In the genomic region with DNA sequence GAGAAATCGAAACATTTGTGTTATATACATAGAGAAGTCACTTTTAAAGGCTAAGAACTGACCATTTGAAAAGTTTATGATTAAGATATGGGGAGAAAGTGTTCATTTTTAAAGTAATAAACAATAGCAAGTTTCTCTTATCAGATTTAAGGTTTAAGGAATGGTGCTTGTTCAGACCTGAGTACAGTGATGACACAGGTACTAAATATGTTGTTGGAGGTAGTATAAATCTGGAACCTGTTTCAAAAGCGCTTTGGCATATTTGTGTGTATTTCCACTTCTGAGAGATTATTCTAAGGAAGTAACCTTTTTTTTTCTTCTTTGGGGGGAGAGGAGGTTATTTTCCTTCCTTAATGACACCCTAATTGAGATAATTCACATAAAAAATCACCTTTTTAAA, we compare ENCODE assay signal across 9 cellular contexts. TPM values are rescaled to one million over a fixed set of nuclear protein-coding genes. Genes with fewer than 3 reads are reported as not detected.
A peak's percentile ranks its signal among the peaks of the same experiment; 100 is the strongest.
DNase-seq lines count a peak whose midpoint lies in the region; ATAC-seq and TF ChIP-seq lines count a peak whose summit lies in the region.
"Had no signal": no experiment of that assay in that cellular context is flagged by ENCODE, and none has a peak within 500 bp of the region (broad histone marks: within the 10 kb centered on the region; RNA-seq: fewer than 3 reads in every experiment).

No MANE protein-coding gene starts in this region.

- DNase-seq in GM06990 (ENCODE audit: extremely low read depth, insufficient read length) (no peak), renal cortical epithelial cell (ENCODE audit: low read depth) (peak; percentile 43), hippocampal formation (lab: John Stamatoyannopoulos, UW) (no peak), GF-D8 (lab: John Stamatoyannopoulos, UW) (no peak)
- DNase-seq: amygdala, DMS153 had no signal

- H3K79me2 ChIP-seq in SU-DHL-6 (ENCODE audit: insufficient read depth, low read length) = peaks cover 96% of the 10 kb centered on the region

- H3K9ac ChIP-seq in SU-DHL-6 (ENCODE audit: low read length) = peak overlapping the region; percentile 26; the same call in 1 of the 2 replicates

- H3K9me2 ChIP-seq in SU-DHL-6 (replicated peaks; ENCODE audit: insufficient read depth, low read length) = no peaks in the 10 kb centered on the region

- H3K27ac ChIP-seq in SU-DHL-6 (ENCODE audit: low read depth, low read length) = peak overlapping the region; percentile 58; the same call in 1 of the 2 replicates

- peak overlapping the region; percentile 50 for H3K4me3 ChIP-seq in GM06990 (replicated peaks; ENCODE audit: low read depth, low read length)
- no peak overlapping the region for H3K4me3 ChIP-seq in SU-DHL-6 (ENCODE audit: insufficient read depth, low read length, poor library complexity, severe bottlenecking)

- no peaks in the 10 kb centered on the region for H3K9me3 ChIP-seq in SU-DHL-6 (ENCODE audit: insufficient read depth, low read length)

- no peaks in the 10 kb centered on the region for H3K36me3 ChIP-seq in GM06990 (ENCODE audit: control insufficient read depth, insufficient read depth, low read length)
- H3K36me3 ChIP-seq in SU-DHL-6 (ENCODE audit: low read length) = no peaks in the 10 kb centered on the region; the same call in 1 of the 2 replicates

- H2AFZ ChIP-seq in SU-DHL-6 (ENCODE audit: low read depth, low read length, severe bottlenecking) = no peak overlapping the region

- ATAC-seq in esophagus mucosa (peak; percentile 75), GM21381 (IDR thresholded peaks at IDR 0.05; ENCODE audit: unreplicated experiment) (no peak)

- H3F3A ChIP-seq in SU-DHL-6 (ENCODE audit: insufficient read depth) = peaks cover 17% of the 10 kb centered on the region

- H3K27me3 ChIP-seq in GM06990 (replicated peaks; ENCODE audit: control insufficient read depth, insufficient read depth, low read length) (no peaks in the 10 kb centered on the region), SU-DHL-6 (ENCODE audit: low read length) (no peaks in the 10 kb centered on the region)

- TF ChIP-seq CTCF in GM06990 (IDR thresholded peaks at IDR 0.05; ENCODE audit: insufficient read depth, low read length, poor library complexity, severe bottlenecking) (no peak), SU-DHL-6 (IDR thresholded peaks at IDR 0.05; ENCODE audit: insufficient read depth, low read length, poor library complexity, severe bottlenecking) (no peak)

- peak overlapping the region; percentile 57 for H3K4me2 ChIP-seq in SU-DHL-6 (ENCODE audit: low read depth, low read length, poor library complexity, severe bottlenecking)

- H4K20me1 ChIP-seq in SU-DHL-6 (ENCODE audit: low read depth, low read length) = no peaks in the 10 kb centered on the region

RNA-seq across cellular contexts. Expression of gene CDC42SE2, which starts 18.4 kb away (rescaled TPM):
- total RNA-seq in esophagus mucosa (15.2 TPM), renal cortical epithelial cell (77.3 and 79.4 TPM in 2 replicates)
